Comparison of ENCODE assay signal across 14 cellular contexts in genomic region chr4:15478724-15479088, GRCh38. TPM values are rescaled to one million over a fixed set of nuclear protein-coding genes. Genes with fewer than 3 reads are reported as not detected.
DNase-seq lines count a peak whose midpoint lies in the region; ATAC-seq and TF ChIP-seq lines count a peak whose summit lies in the region.
"Had no signal": no experiment of that assay in that cellular context is flagged by ENCODE, and none has a peak within 500 bp of the region (broad histone marks: within the 10 kb centered on the region; RNA-seq: fewer than 3 reads in every experiment).

No MANE protein-coding gene starts in this region.

- no peaks in the 10 kb centered on the region for H4K20me1 ChIP-seq in GM23248 (ENCODE audit: insufficient read depth)

- H3K27me3 Mint-ChIP-seq in progenitor cell of endocrine pancreas = no peaks in the 10 kb centered on the region
- H3K27me3 Mint-ChIP-seq: activated naive CD4-positive, alpha-beta T cell treated with anti-CD3 and anti-CD28 coated beads, Interleukin-2, amount 50 U/mL, for 24 hours had no signal

- H3F3A ChIP-seq in GM23248 (ENCODE audit: insufficient read depth) = no peaks in the 10 kb centered on the region

- ATAC-seq in RWPE2 (ENCODE audit: low read depth) (no peak), HG02642 (IDR thresholded peaks at IDR 0.05; ENCODE audit: poor library complexity, unreplicated experiment) (no peak), HG03025 (IDR thresholded peaks at IDR 0.05; ENCODE audit: low FRiP score, unreplicated experiment) (no peak)

- no peak for TF ChIP-seq EP300 in esophagus muscularis mucosa (IDR thresholded peaks at IDR 0.05)

- peaks cover 8% of the 10 kb centered on the region for H3K4me1 Mint-ChIP-seq in progenitor cell of endocrine pancreas (ENCODE audit: low read depth)
- H3K4me1 Mint-ChIP-seq: activated naive CD4-positive, alpha-beta T cell treated with anti-CD3 and anti-CD28 coated beads, Interleukin-2, amount 50 U/mL, for 24 hours had no signal

- H2AFZ ChIP-seq in GM23248 = peak overlapping the region; percentile 93
- H2AFZ ChIP-seq: parathyroid adenoma had no signal

- no peak for DNase-seq in GM23248
- no peak for DNase-seq in RWPE2 (ENCODE audit: low spot score)
- no peak for DNase-seq in esophagus muscularis mucosa (ENCODE audit: extremely low spot score)
- DNase-seq in progenitor cell of endocrine pancreas (ENCODE audit: low spot score, unreplicated experiment) = no peak
- no peak for DNase-seq in retina
- no peak for DNase-seq in SIG-M5 (lab: John Stamatoyannopoulos, UW)
- DNase-seq: activated CD4-positive, alpha-beta T cell treated with anti-CD3 and anti-CD28 coated beads for 1 hour; T-helper 1 cell had no signal

- H3K9ac ChIP-seq in GM23248 = 0 out of 2 replicates have a peak overlapping the region, but pooled peaks have one; percentile 82
- H3K9ac ChIP-seq: parathyroid adenoma had no signal

- no peak for TF ChIP-seq POLR2A in esophagus muscularis mucosa (IDR thresholded peaks at IDR 0.05; ENCODE audit: low read depth)

- no peaks in the 10 kb centered on the region for H3K27me3 ChIP-seq in GM23248 (replicated peaks; ENCODE audit: insufficient read depth)
- H3K27me3 ChIP-seq in RWPE2 (ENCODE audit: insufficient read depth, poor library complexity, severe bottlenecking) = no peaks in the 10 kb centered on the region
- H3K27me3 ChIP-seq in esophagus muscularis mucosa = no peaks in the 10 kb centered on the region
- H3K27me3 ChIP-seq: Peyer's patch had no signal

- no peak overlapping the region for H3K27ac Mint-ChIP-seq in progenitor cell of endocrine pancreas
- H3K27ac Mint-ChIP-seq: activated naive CD4-positive, alpha-beta T cell treated with anti-CD3 and anti-CD28 coated beads, Interleukin-2, amount 50 U/mL, for 24 hours had no signal

- no peak overlapping the region for H3K4me3 ChIP-seq in GM23248
- peak overlapping the region; percentile 40 for H3K4me3 ChIP-seq in RWPE2 (ENCODE audit: severe bottlenecking)
- H3K4me3 ChIP-seq in esophagus muscularis mucosa = peak overlapping the region in 2 of 4 donors; percentile 47 to 48

- H3K9me3 ChIP-seq in GM23248 (ENCODE audit: low read depth) = no peaks in the 10 kb centered on the region
- no peaks in the 10 kb centered on the region for H3K9me3 ChIP-seq in RWPE2 (ENCODE audit: severe bottlenecking)
- H3K9me3 ChIP-seq in esophagus muscularis mucosa = no peaks in the 10 kb centered on the region
- H3K9me3 ChIP-seq: Peyer's patch had no signal

- WGBS in GM23248 (ENCODE audit: low coverage in 1 of 2, low lambda C conversion rate in 2 of 2, missing lambda C conversion rate in 2 of 2), 2 experiments = 34 to 37% methylated on average over 5 of the region's 5 CpGs
- 61% methylated on average over 3 of the region's 5 CpGs for WGBS in esophagus muscularis mucosa

- no peak overlapping the region for H3K4me2 ChIP-seq in GM23248 (ENCODE audit: unreplicated experiment)

- no peak overlapping the region for H3K27ac ChIP-seq in GM23248
- H3K27ac ChIP-seq in RWPE2 (ENCODE audit: poor library complexity, severe bottlenecking) = peak overlapping the region; percentile 40
- peak overlapping the region; percentile 72 to 81 (median 78) for H3K27ac ChIP-seq in esophagus muscularis mucosa (replicated peaks in 1 of 4)
- H3K27ac ChIP-seq: parathyroid adenoma had no signal

- H3K4me1 ChIP-seq in GM23248 (ENCODE audit: insufficient read depth) (peaks cover 9% of the 10 kb centered on the region; the same call in 1 of the 2 replicates), RWPE2 (ENCODE audit: insufficient read depth, poor library complexity, severe bottlenecking) (no peaks in the 10 kb centered on the region), esophagus muscularis mucosa (peaks cover 5 to 42% (median 31%) of the 10 kb centered on the region in 4 donors)
- H3K4me1 ChIP-seq: parathyroid adenoma, Peyer's patch had no signal

- H3K36me3 Mint-ChIP-seq in progenitor cell of endocrine pancreas (ENCODE audit: insufficient read depth) = peaks cover 9% of the 10 kb centered on the region
- H3K36me3 Mint-ChIP-seq: activated naive CD4-positive, alpha-beta T cell treated with anti-CD3 and anti-CD28 coated beads, Interleukin-2, amount 50 U/mL, for 24 hours had no signal

- intact Hi-C loops in esophagus muscularis mucosa (cut with DNase I) = loop anchor here (2.0 to 10.0 kb wide), 2 partner anchors 172 to 726 kb away; no protein-coding TSS in a partner anchor

- H3K36me3 ChIP-seq in GM23248 (ENCODE audit: low read depth) = no peaks in the 10 kb centered on the region
- H3K36me3 ChIP-seq in RWPE2 (ENCODE audit: low read depth) = peaks cover 7% of the 10 kb centered on the region
- peaks cover 0 to 38% (median 17%) of the 10 kb centered on the region in 4 donors for H3K36me3 ChIP-seq in esophagus muscularis mucosa
- H3K36me3 ChIP-seq: Peyer's patch had no signal

- H3K79me2 ChIP-seq in GM23248 (ENCODE audit: insufficient read depth) = no peaks in the 10 kb centered on the region
- H3K79me2 ChIP-seq: parathyroid adenoma had no signal

- H3K4me3 Mint-ChIP-seq in progenitor cell of endocrine pancreas (ENCODE audit: low read depth) = peak overlapping the region; percentile 84
- H3K4me3 Mint-ChIP-seq: activated naive CD4-positive, alpha-beta T cell treated with anti-CD3 and anti-CD28 coated beads, Interleukin-2, amount 50 U/mL, for 24 hours had no signal

- no peak for TF ChIP-seq CTCF in RWPE2 (IDR thresholded peaks at IDR 0.05; ENCODE audit: poor library complexity, severe bottlenecking)
- no peak for TF ChIP-seq CTCF in esophagus muscularis mucosa (IDR thresholded peaks at IDR 0.05)
- no peak for TF ChIP-seq CTCF in progenitor cell of endocrine pancreas (IDR thresholded peaks at IDR 0.05; ENCODE audit: unreplicated experiment)

- H3K9me3 Mint-ChIP-seq in progenitor cell of endocrine pancreas (ENCODE audit: low read depth) = no peaks in the 10 kb centered on the region

- in situ Hi-C loops in GM23248 (cut with MboI) = loop anchor here (25.0 kb wide), 1 partner anchor 484 kb away; the partner anchor contains the start of gene FGFBP2

- no peaks in the 10 kb centered on the region for H3K9me2 ChIP-seq in GM23248 (ENCODE audit: insufficient read depth)

RNA-seq across cellular contexts. Expression of gene CC2D2A, which starts 9.0 kb away (rescaled TPM):
- total RNA-seq in GM23248 (2014; rRNA removed; shearing (Covaris generic)) = 10.2 and 19.5 TPM in 2 replicates
- polyA plus RNA-seq in GM23248 (2016; fragmentation: Nextera tagmentation; extraction: Ambion mirVana) = 11.5 and 12.2 TPM in 2 replicates
- total RNA-seq in esophagus muscularis mucosa (10 to 100 TPM; 23.0 to 59.7 (median 45.0) TPM), progenitor cell of endocrine pancreas (25.8 and 26.8 TPM in 2 replicates)

RNA-seq across cellular contexts. Expression of gene C1QTNF7, which starts 50.9 kb away (rescaled TPM):
- not detected in 2 replicates for total RNA-seq in GM23248 (2014; rRNA removed; shearing (Covaris generic))
- polyA plus RNA-seq in GM23248 (2016; fragmentation: Nextera tagmentation; extraction: Ambion mirVana) = not detected in 2 replicates
- total RNA-seq in esophagus muscularis mucosa (10 to 100 TPM; 15.7 to 41.9 (median 26.0) TPM), progenitor cell of endocrine pancreas (not detected in 2 replicates)
- total RNA-seq: lung microvascular endothelial cell had no signal

Comparison
In these comparisons a context has a peak if more than half of its experiments do, and no peak if none do; other contexts are left out.
1. RNA of gene C1QTNF7, which starts 50.9 kb away (total RNA-seq): 15.7 to 41.9 TPM in esophagus muscularis mucosa; not detected in GM23248 and not detected in progenitor cell of endocrine pancreas; every median in the first group is over 10 times any median in the second.